ENCODE assay signal across 8 cellular contexts in the genomic region with DNA sequence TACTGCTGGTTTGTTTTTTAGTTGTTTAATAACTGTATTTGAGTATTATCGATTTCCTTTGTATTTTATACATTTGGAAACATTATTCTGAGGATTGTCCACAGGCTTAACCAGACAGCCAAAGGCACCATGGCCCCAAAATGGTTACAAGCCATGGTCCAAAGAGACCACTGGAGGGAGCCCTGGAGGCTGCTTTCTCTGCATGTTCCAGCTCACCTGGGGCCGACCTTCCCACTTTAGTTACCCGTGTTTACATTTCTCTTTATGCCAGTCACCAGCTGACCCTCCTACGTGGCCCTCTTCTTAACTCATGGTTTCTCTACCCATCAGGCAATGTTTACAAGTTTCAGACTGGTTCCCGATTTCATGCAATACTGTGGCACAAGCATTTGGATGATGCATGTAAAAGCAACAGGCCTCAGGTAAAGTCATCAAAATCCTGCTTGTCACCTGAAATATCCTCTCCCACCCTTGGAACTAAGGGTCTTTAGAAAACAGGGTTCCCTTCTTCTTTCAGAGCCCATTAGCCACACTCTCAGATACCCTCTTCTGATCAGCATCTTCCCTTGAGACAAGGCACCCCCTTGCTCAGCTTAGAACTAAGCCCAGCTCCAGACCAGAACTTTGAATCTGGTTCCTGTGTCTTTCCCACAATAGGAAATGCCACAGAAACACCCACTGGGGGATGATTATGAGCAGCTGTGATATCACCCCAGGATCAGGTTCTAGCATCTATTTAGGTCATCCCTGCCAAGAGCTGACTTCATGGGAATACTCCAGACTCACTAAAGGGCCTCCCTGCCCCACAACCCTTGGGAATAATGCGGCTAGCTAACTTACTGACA. TPM values are rescaled to one million over a fixed set of nuclear protein-coding genes. Genes with fewer than 3 reads are reported as not detected.
DNase-seq lines count a peak whose midpoint lies in the region; ATAC-seq and TF ChIP-seq lines count a peak whose summit lies in the region.

No MANE protein-coding gene starts in this region.

- peak; percentile 92 for ATAC-seq in CD4-positive, alpha-beta T cell (ENCODE audit: poor library complexity)
- ATAC-seq in GM21526 (IDR thresholded peaks at IDR 0.05; ENCODE audit: low FRiP score, unreplicated experiment), result no peak

- WGBS in ovary, 3 donors, result 31 to 46% (median 34%) methylated on average over 6 of the region's 6 CpGs

- no peaks in the 10 kb centered on the region for H3K79me2 ChIP-seq in fibroblast of lung (ENCODE audit: control insufficient read depth, insufficient read depth, low read length)

- H3K9me3 Mint-ChIP-seq in CD4-positive, alpha-beta T cell, result no peaks in the 10 kb centered on the region

- no peak overlapping the region for H2AFZ ChIP-seq in fibroblast of lung (ENCODE audit: low read length)

- H3K27me3 ChIP-seq in CD4-positive, alpha-beta T cell (ENCODE audit: control insufficient read depth, insufficient read depth, low read length), result no peaks in the 10 kb centered on the region
- peaks cover 18% of the 10 kb centered on the region for H3K27me3 ChIP-seq in fibroblast of lung (ENCODE audit: control insufficient read depth, insufficient read depth, low read length)
- no peaks in the 10 kb centered on the region for H3K27me3 ChIP-seq in ovary
- H3K27me3 ChIP-seq in uterus, result no peaks in the 10 kb centered on the region

- CTCF ChIA-PET in CD4-positive, alpha-beta T cell (lab: Charles Lee), result interaction anchor here (0.7 to 1.9 kb wide), 15 partner anchors 9 to 707 kb away, joined by 3 to 11 read pairs (median 4); a partner anchor contains a TSS

- TF ChIP-seq POLR2A in ovary (IDR thresholded peaks at IDR 0.05) (no peak), uterus (IDR thresholded peaks at IDR 0.05) (no peak)

- no peak overlapping the region for H3K27ac ChIP-seq in CD4-positive, alpha-beta T cell (ENCODE audit: low read depth, low read length)
- H3K27ac ChIP-seq in fibroblast of lung (ENCODE audit: insufficient read depth, low read length) (no peak overlapping the region), ovary (no peak overlapping the region), uterus (no peak overlapping the region)

- no peak for TF ChIP-seq EP300 in ovary (IDR thresholded peaks at IDR 0.05)

- peak; percentile 40 to 64 (median 49) for DNase-seq in CD4-positive, alpha-beta T cell
- DNase-seq in HFF-Myc (ENCODE audit: extremely low read depth, low read depth) (no peak), NOMO-1 treated with DMSO at 0.1 percent for 48 hours (lab: John Stamatoyannopoulos, UW; ENCODE audit: unreplicated experiment) (peak; percentile 20), fibroblast of lung (ENCODE audit: low read depth in 2 of 2) (peak; percentile 53 to 54), ovary (peak in 2 of 5 donors; percentile 51 to 56), uterus (peak in 1 of 2 donors; percentile 51)
- peak; percentile 58 for DNase-seq in activated T-cell treated with anti-CD3 and anti-CD28 coated beads, Interleukin-2, amount 50 U/mL, for 1 hour

- H3K4me1 ChIP-seq in fibroblast of lung (ENCODE audit: control insufficient read depth, extremely low read depth, insufficient read depth, low read length), result peaks cover 4% of the 10 kb centered on the region
- no peaks in the 10 kb centered on the region for H3K4me1 ChIP-seq in ovary (ENCODE audit: insufficient read depth)
- H3K4me1 ChIP-seq in uterus, result no peaks in the 10 kb centered on the region

- no peaks in the 10 kb centered on the region for H3K36me3 Mint-ChIP-seq in CD4-positive, alpha-beta T cell (ENCODE audit: low read depth)

- H3K9ac ChIP-seq in fibroblast of lung (ENCODE audit: insufficient read depth, low read length), result no peak overlapping the region

- no peak overlapping the region for H3K4me2 ChIP-seq in fibroblast of lung (ENCODE audit: extremely low read depth, insufficient read depth, low read length)

- H4K20me1 ChIP-seq in fibroblast of lung (ENCODE audit: control insufficient read depth, extremely low read depth, insufficient read depth, low read length), result no peaks in the 10 kb centered on the region

- H3K27me3 Mint-ChIP-seq in CD4-positive, alpha-beta T cell, result peaks cover 16% of the 10 kb centered on the region

- H3K4me1 Mint-ChIP-seq in CD4-positive, alpha-beta T cell (ENCODE audit: low read depth), result peaks cover 5% of the 10 kb centered on the region

- peak; percentile 83 for TF ChIP-seq CTCF in CD4-positive, alpha-beta T cell (IDR thresholded peaks at IDR 0.05)
- TF ChIP-seq CTCF in HFF-Myc (IDR thresholded peaks at IDR 0.05; ENCODE audit: low read depth, low read length, missing control alignments) (peak; percentile 76), fibroblast of lung (conservative IDR thresholded peaks at IDR 0.05 in 1 of 2, IDR thresholded peaks at IDR 0.05 in 1 of 2; ENCODE audit: low read depth in 1 of 2, low read length in 2 of 2) (peak; percentile 63 to 89), ovary (IDR thresholded peaks at IDR 0.05) (peak; percentile 19 to 52 (median 27)), uterus (IDR thresholded peaks at IDR 0.05) (peak; percentile 44 to 66 (median 54))

- no peaks in the 10 kb centered on the region for H3K36me3 ChIP-seq in fibroblast of lung (ENCODE audit: control insufficient read depth, insufficient read depth, low read length)
- H3K36me3 ChIP-seq in ovary, result no peaks in the 10 kb centered on the region
- no peaks in the 10 kb centered on the region for H3K36me3 ChIP-seq in uterus

- POLR2A ChIA-PET in CD4-positive, alpha-beta T cell (lab: Charles Lee), result interaction anchor here (0.6 to 1.5 kb wide), 3 partner anchors 9 to 707 kb away, joined by 3 to 16 read pairs (median 3); no protein-coding TSS in a partner anchor

- no peaks in the 10 kb centered on the region for H3K9me3 ChIP-seq in CD4-positive, alpha-beta T cell (ENCODE audit: control insufficient read depth, low read length)
- H3K9me3 ChIP-seq in fibroblast of lung (ENCODE audit: control insufficient read depth, insufficient read depth, low read depth, low read length) (no peaks in the 10 kb centered on the region), ovary (no peaks in the 10 kb centered on the region), uterus (no peaks in the 10 kb centered on the region)

- intact Hi-C loops in CD4-positive, alpha-beta T cell (cut with DNase I, micrococcal nuclease), result loop anchor here (1.0 to 10.0 kb wide), 10 partner anchors 38 to 707 kb away; a partner anchor contains a TSS
- intact Hi-C loops in ovary (cut with DNase I), result loop anchor here in 2 of 4 donors (5.0 to 10.0 kb wide), 2 partner anchors 130 to 133 kb away; no protein-coding TSS in a partner anchor
- intact Hi-C loops in uterus (cut with DNase I; ENCODE audit: low total_unique reads), result no loop called here

- H3K27ac Mint-ChIP-seq in CD4-positive, alpha-beta T cell, result no peak overlapping the region

- no peak overlapping the region for H3K4me3 Mint-ChIP-seq in CD4-positive, alpha-beta T cell

- H3K4me3 ChIP-seq in HFF-Myc (replicated peaks; ENCODE audit: low read depth, low read length), result no peak overlapping the region
- H3K4me3 ChIP-seq in fibroblast of lung (replicated peaks in 1 of 4; ENCODE audit: control extremely low read depth in 1 of 4, insufficient read depth in 1 of 4, low read depth in 3 of 4, low read length in 4 of 4), result no peak overlapping the region
- H3K4me3 ChIP-seq in ovary, result no peak overlapping the region
- no peak overlapping the region for H3K4me3 ChIP-seq in uterus

RNA-seq across cellular contexts. Expression of a gene that starts 49.9 kb away (rescaled TPM):
- 1 to 10 TPM in 1 of 2 experiments, under 1 TPM in 1; 0.63 to 1.8 TPM for total RNA-seq in CD4-positive, alpha-beta T cell
- 3.9 and 6.4 TPM in 2 replicates for total RNA-seq in fibroblast of lung
- polyA plus RNA-seq in fibroblast of lung, result 0.78 and 1.5 TPM in 2 replicates
- 0.95 and 1.4 TPM in 2 replicates for polyA plus RNA-seq in fibroblast of lung (2012)
- polyA minus RNA-seq in fibroblast of lung (ENCODE audit: low replicate concordance), result 5.5 TPM in 1 of 2 replicates, not detected in the other
- total RNA-seq in ovary, result 10 to 100 TPM; 15.0 to 30.7 (median 22.9) TPM
- polyA plus RNA-seq in ovary, result 10 to 100 TPM in 1 of 2 donors, 1 to 10 TPM in 1; 8.9 to 26.6 TPM
- total RNA-seq in uterus, result 10 to 100 TPM in 3 of 4 donors, 1 to 10 TPM in 1; 9.7 to 79.7 (median 72.0) TPM

Comparison
In these comparisons a context has a peak if more than half of its experiments do, and no peak if none do; other contexts are left out.
1. CTCF ChIP-seq: peak in every context shown above with its lines; median percentile 83 in CD4-positive, alpha-beta T cell; 76 in HFF-Myc; 76 in fibroblast of lung; 54 in uterus; 27 in ovary.